In genomic region chr1:33434363-33434750, GRCh38 we compare ENCODE assay signal across 2 cellular contexts.
TF ChIP-seq lines count a peak whose summit lies in the region.

No MANE protein-coding gene starts in this region.

TF ChIP-seq in SK-N-SH, 30 proteins besides CTCF, POLR2A, EP300 and RAD21:
- no peak for TF ChIP-seq EZH2phosphoT487 (IDR thresholded peaks at IDR 0.05; ENCODE audit: borderline replicate concordance, low read depth)
- no peak for TF ChIP-seq YY1 (IDR thresholded peaks at IDR 0.05; ENCODE audit: low read depth)
- TF ChIP-seq TAF1 (IDR thresholded peaks at IDR 0.05; ENCODE audit: borderline replicate concordance, low read depth, low read length) = no peak
- no peak for TF ChIP-seq RXRA (IDR thresholded peaks at IDR 0.05; ENCODE audit: borderline replicate concordance, low read depth)
- no peak for TF ChIP-seq TCF12 (IDR thresholded peaks at IDR 0.05)
- TF ChIP-seq MAX (IDR thresholded peaks at IDR 0.05; ENCODE audit: low read depth) = no peak
- TF ChIP-seq SIN3A (IDR thresholded peaks at IDR 0.05; ENCODE audit: borderline replicate concordance, low read depth, low read length) = no peak
- no peak for TF ChIP-seq USF1 (IDR thresholded peaks at IDR 0.05; ENCODE audit: borderline replicate concordance, low read depth)
- no peak for TF ChIP-seq ZBTB33 (IDR thresholded peaks at IDR 0.05; ENCODE audit: borderline replicate concordance, low read depth)
- no peak for TF ChIP-seq RCOR1 (IDR thresholded peaks at IDR 0.05; ENCODE audit: low read length)
- no peak for TF ChIP-seq FOSL2 (IDR thresholded peaks at IDR 0.05; ENCODE audit: borderline replicate concordance, low read depth)
- no peak for TF ChIP-seq RFX5 (IDR thresholded peaks at IDR 0.05; ENCODE audit: low read length)

TF ChIP-seq in SK-N-SH treated with all-trans-retinoic acid at 6 μM for 48 hours, 23 proteins besides CTCF, POLR2A, EP300 and RAD21:
- TF ChIP-seq SNAI2 (CRISPR knock-in tag; IDR thresholded peaks at IDR 0.05) (no peak), TSHZ2 (CRISPR knock-in tag; IDR thresholded peaks at IDR 0.05) (no peak), OSR1 (CRISPR knock-in tag; IDR thresholded peaks at IDR 0.05) (no peak), PATZ1 (CRISPR knock-in tag; IDR thresholded peaks at IDR 0.05; ENCODE audit: borderline replicate concordance) (no peak), ZNF8 (CRISPR knock-in tag; IDR thresholded peaks at IDR 0.05) (no peak), ARNTL (CRISPR knock-in tag; IDR thresholded peaks at IDR 0.05; ENCODE audit: borderline replicate concordance, low read depth) (no peak), ESRRG (CRISPR knock-in tag; IDR thresholded peaks at IDR 0.05) (no peak), ZFP30 (CRISPR knock-in tag; IDR thresholded peaks at IDR 0.05) (no peak), BACH2 (CRISPR knock-in tag; IDR thresholded peaks at IDR 0.05; ENCODE audit: borderline replicate concordance) (no peak), ZFP3 (CRISPR knock-in tag; IDR thresholded peaks at IDR 0.05) (no peak), CREB5 (CRISPR knock-in tag; IDR thresholded peaks at IDR 0.05; ENCODE audit: low read depth) (no peak), ZNF565 (CRISPR knock-in tag; conservative IDR thresholded peaks at IDR 0.05; ENCODE audit: low read depth) (no peak), CSRNP3 (CRISPR knock-in tag; IDR thresholded peaks at IDR 0.05) (no peak), TOX (CRISPR knock-in tag; IDR thresholded peaks at IDR 0.05; ENCODE audit: borderline replicate concordance) (no peak), PPARA (CRISPR knock-in tag; IDR thresholded peaks at IDR 0.05; ENCODE audit: borderline replicate concordance) (no peak), ISL1 (CRISPR knock-in tag; IDR thresholded peaks at IDR 0.05) (no peak)
